In genomic region chrX:48737213-48737938, GRCh38 we compare ENCODE assay signal across 1 cellular context.
A peak's percentile ranks its signal among the peaks of the same experiment; 100 is the strongest.
TF ChIP-seq lines count a peak whose summit lies in the region.

No MANE protein-coding gene starts in this region.

TF ChIP-seq in neural cell, 6 proteins besides CTCF, POLR2A, EP300 and RAD21 (continued from another document):
- TF ChIP-seq REST (IDR thresholded peaks at IDR 0.05; ENCODE audit: borderline replicate concordance) (peak; percentile 87), EZH2 (IDR thresholded peaks at IDR 0.05; ENCODE audit: borderline replicate concordance, insufficient read depth, low read length, poor library complexity, severe bottlenecking) (no peak)
